Comparison of ENCODE assay signal across 11 cellular contexts in the genomic region with DNA sequence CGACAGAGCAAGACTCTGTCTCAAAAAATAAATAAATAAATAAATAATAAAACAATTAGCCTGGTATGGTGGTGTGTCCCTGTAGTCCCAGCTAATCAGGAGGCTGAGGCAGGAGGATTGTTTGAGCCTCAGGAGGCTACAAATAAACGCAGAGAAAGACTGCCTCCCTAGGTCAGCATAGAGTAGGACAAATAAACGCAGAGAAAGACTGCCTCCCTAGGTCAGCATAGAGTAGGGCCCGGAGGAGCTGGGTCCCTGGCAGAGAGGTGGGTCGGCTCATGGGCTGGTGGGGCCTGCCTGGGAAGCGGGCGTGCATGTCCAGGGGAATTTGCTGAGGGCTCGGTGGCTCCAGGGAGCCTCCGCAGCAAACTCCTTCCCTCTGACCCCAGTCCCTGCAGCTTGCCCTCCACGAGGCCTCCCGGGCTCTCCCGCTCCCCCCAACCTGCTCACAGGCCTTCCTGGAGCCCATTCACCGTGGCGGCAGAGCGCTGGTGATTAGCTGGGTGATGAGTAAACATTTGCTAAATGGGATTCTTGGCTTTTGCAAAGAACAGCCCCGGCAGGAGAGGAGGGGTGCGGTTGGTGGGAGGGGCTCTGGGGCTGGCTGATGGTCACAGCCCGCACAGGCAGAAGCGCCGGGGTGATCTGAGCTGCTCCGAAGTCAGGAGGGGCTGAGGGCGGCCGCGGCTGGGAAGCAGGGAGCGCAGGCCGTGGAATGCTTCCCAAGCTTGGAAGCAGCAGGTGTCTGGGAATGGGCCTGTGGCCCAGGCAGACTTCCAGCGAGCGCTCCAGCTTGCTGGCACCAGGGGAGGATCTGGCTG.
A peak's percentile ranks its signal among the peaks of the same experiment; 100 is the strongest.
DNase-seq lines count a peak whose midpoint lies in the region; ATAC-seq and TF ChIP-seq lines count a peak whose summit lies in the region.
"Had no signal": no experiment of that assay in that cellular context is flagged by ENCODE, and none has a peak within 500 bp of the region (broad histone marks: within the 10 kb centered on the region; RNA-seq: fewer than 3 reads in every experiment).

No MANE protein-coding gene starts in this region.

- H4K20me1 ChIP-seq in IMR-90 (ENCODE audit: insufficient read depth, low read length), result no peaks in the 10 kb centered on the region

- CTCF ChIA-PET in IMR-90 (lab: Yijun Ruan, JAX), result no interaction called here
- CTCF ChIA-PET in RWPE1 (lab: Yijun Ruan, JAX), result interaction anchor here (0.6 to 1.2 kb wide), 4 partner anchors 8 to 265 kb away, joined by 3 to 8 read pairs (median 4); a partner anchor contains a TSS

- TF ChIP-seq RAD21 in IMR-90 (IDR thresholded peaks at IDR 0.05; ENCODE audit: low read length), result no peak

- H3K27ac ChIP-seq in IMR-90 (ENCODE audit: insufficient read depth, low read length), result no peak overlapping the region
- H3K27ac ChIP-seq in RWPE1, result peak overlapping the region; percentile 20; the same call in 1 of the 2 replicates
- peak overlapping the region; percentile 70 for H3K27ac ChIP-seq in left ventricle myocardium inferior (replicated peaks)

- intact Hi-C loops in IMR-90 (cut with micrococcal nuclease), result no loop called here
- intact Hi-C loops in left ventricle myocardium inferior (cut with micrococcal nuclease), result no loop called here

- no peak overlapping the region for H3K9ac ChIP-seq in IMR-90 (ENCODE audit: low read depth, low read length)

- no peak overlapping the region; the same call in 1 of the 2 replicates for H3K4me2 ChIP-seq in IMR-90 (ENCODE audit: low read depth, low read length)

- H3K4me3 ChIP-seq in IMR-90 (ENCODE audit: insufficient read depth, low read depth, low read length) (no peak overlapping the region), left ventricle myocardium inferior (peak overlapping the region; percentile 21)

- H3K4me1 ChIP-seq in IMR-90 (ENCODE audit: control insufficient read depth, insufficient read depth, low read length), result no peaks in the 10 kb centered on the region; the same call in 1 of the 2 replicates
- peaks cover 32% of the 10 kb centered on the region for H3K4me1 ChIP-seq in left ventricle myocardium inferior

- peaks cover 42% of the 10 kb centered on the region for H3K27me3 ChIP-seq in IMR-90 (ENCODE audit: control insufficient read depth, insufficient read depth, low read length)
- peaks cover 13% of the 10 kb centered on the region for H3K27me3 ChIP-seq in left ventricle myocardium inferior (ENCODE audit: low read depth)

- H2BK15ac ChIP-seq in IMR-90 (ENCODE audit: low read depth, low read length), result no peak overlapping the region

- H2AK5ac ChIP-seq in IMR-90 (ENCODE audit: low read depth, low read length), result no peak overlapping the region

- H3K9me3 ChIP-seq in IMR-90 (ENCODE audit: control insufficient read depth, insufficient read depth, low read length) (no peaks in the 10 kb centered on the region), left ventricle myocardium inferior (replicated peaks) (no peaks in the 10 kb centered on the region)

- POLR2A ChIA-PET in IMR-90 (lab: Charles Lee; ENCODE audit: unreplicated experiment), result no interaction called here
- POLR2A ChIA-PET in RWPE1 (lab: Yijun Ruan, JAX; ENCODE audit: low non-redundant PET), result no interaction called here

- WGBS in IMR-90 (ENCODE audit: extremely low coverage in 2 of 2, insufficient read length in 1 of 2), 2 experiments, result 10% methylated on average over 15 of the region's 28 CpGs; no CpG with 5 or more reads in 1 of the 2 experiments

- no peak overlapping the region for H4K91ac ChIP-seq in IMR-90 (ENCODE audit: insufficient read depth, low read depth, low read length)

- no peak overlapping the region for H3K56ac ChIP-seq in IMR-90 (ENCODE audit: extremely low read depth, insufficient read depth, low read length)

- in situ Hi-C loops in IMR-90 (cut with MboI; ENCODE audit: low sequenced_read_pairs), result no loop called here

- no peak for TF ChIP-seq POLR2A in IMR-90 (IDR thresholded peaks at IDR 0.05; ENCODE audit: low read depth, low read length)

- no TSS peak for BruUV-seq in IMR-90 (replicated peaks; lab: Mats Ljungman, UMichigan)

- TF ChIP-seq CTCF in IMR-90 (conservative IDR thresholded peaks at IDR 0.05; ENCODE audit: low read depth, low read length) (no peak), RWPE1 (conservative IDR thresholded peaks at IDR 0.05; ENCODE audit: low read depth) (no peak), left ventricle myocardium inferior (IDR thresholded peaks at IDR 0.05; ENCODE audit: borderline replicate concordance) (no peak)

- H3K14ac ChIP-seq in IMR-90 (replicated peaks; ENCODE audit: low read depth, low read length), result no peak overlapping the region

- H3K4ac ChIP-seq in IMR-90 (ENCODE audit: low read depth, low read length), result no peak overlapping the region

- H2AFZ ChIP-seq in IMR-90 (replicated peaks; ENCODE audit: low read length, poor library complexity), result peak overlapping the region; percentile 77

- H2AK9ac ChIP-seq in IMR-90 (replicated peaks; ENCODE audit: low read depth, low read length, poor library complexity), result no peak overlapping the region

- no peak overlapping the region for H3K18ac ChIP-seq in IMR-90 (ENCODE audit: low read depth, low read length)

- H2BK120ac ChIP-seq in IMR-90 (ENCODE audit: low read depth, low read length), result no peak overlapping the region

- H2BK5ac ChIP-seq in IMR-90 (ENCODE audit: low read depth, low read length, poor library complexity, severe bottlenecking), result no peak overlapping the region

- H3K23ac ChIP-seq in IMR-90 (ENCODE audit: low read depth, low read length), result no peak overlapping the region

- H4K8ac ChIP-seq in IMR-90 (ENCODE audit: low read depth in 2 of 2, low read length in 2 of 2), result no peak overlapping the region

- ATAC-seq in IMR-90 (ENCODE audit: low read depth), result peak; percentile 69
- no peak for ATAC-seq in HG02970 (IDR thresholded peaks at IDR 0.05; ENCODE audit: low FRiP score, unreplicated experiment)
- ATAC-seq: HCT116; stimulated activated memory B cell treated with anti-CD40 and anti-IgM and Interleukin-4, amounts not matched to agents 10 μg/mL and 1 μg/mL and 100 μg/mL, for 72 hours had no signal

- no peaks in the 10 kb centered on the region for H3K36me3 ChIP-seq in IMR-90 (ENCODE audit: control insufficient read depth, insufficient read depth, low read length)
- H3K36me3 ChIP-seq in left ventricle myocardium inferior, result no peaks in the 10 kb centered on the region

- DNase-seq in IMR-90 (peak; percentile 7), RWPE1 (ENCODE audit: low spot score) (peak; percentile 34), left ventricle myocardium inferior (peak; percentile 40), renal cortical epithelial cell (ENCODE audit: low read depth) (peak; percentile 67), SKM-1 (lab: John Stamatoyannopoulos, UW; ENCODE audit: unreplicated experiment) (no peak), SIG-M5 treated with dmso at 0.1 percent for 504 hours (lab: John Stamatoyannopoulos, UW; ENCODE audit: unreplicated experiment) (no peak), EL (no peak)
- DNase-seq: NCI-H1048 had no signal

- no peak overlapping the region for H2BK20ac ChIP-seq in IMR-90 (ENCODE audit: low read depth, low read length)

- dilution Hi-C loops in IMR-90 (cut with HindIII; ENCODE audit: low sequenced_read_pairs, unreplicated experiment), result no loop called here

- H4K5ac ChIP-seq in IMR-90 (ENCODE audit: low read depth, low read length), result no peak overlapping the region

- H3K79me1 ChIP-seq in IMR-90 (ENCODE audit: low read depth in 1 of 2, low read length in 2 of 2), result no peaks in the 10 kb centered on the region

- H3K9me1 ChIP-seq in IMR-90 (ENCODE audit: insufficient read depth, low read length), result no peaks in the 10 kb centered on the region

TF ChIP-seq in IMR-90, 13 proteins besides CTCF, POLR2A, EP300 and RAD21:
- no peak for TF ChIP-seq FOS (IDR thresholded peaks at IDR 0.05; ENCODE audit: low read depth, low read length)
- TF ChIP-seq, protein P1, sequence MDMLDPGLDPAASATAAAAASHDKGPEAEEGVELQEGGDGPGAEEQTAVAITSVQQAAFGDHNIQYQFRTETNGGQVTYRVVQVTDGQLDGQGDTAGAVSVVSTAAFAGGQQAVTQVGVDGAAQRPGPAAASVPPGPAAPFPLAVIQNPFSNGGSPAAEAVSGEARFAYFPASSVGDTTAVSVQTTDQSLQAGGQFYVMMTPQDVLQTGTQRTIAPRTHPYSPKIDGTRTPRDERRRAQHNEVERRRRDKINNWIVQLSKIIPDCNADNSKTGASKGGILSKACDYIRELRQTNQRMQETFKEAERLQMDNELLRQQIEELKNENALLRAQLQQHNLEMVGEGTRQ (IDR thresholded peaks at IDR 0.05; ENCODE audit: low read depth, low read length), result no peak
- no peak for TF ChIP-seq RFX5 (IDR thresholded peaks at IDR 0.05; ENCODE audit: low read depth, low read length)
- TF ChIP-seq NFE2L2 (IDR thresholded peaks at IDR 0.05; ENCODE audit: low read depth, low read length), result no peak
- no peak for TF ChIP-seq MAFK (IDR thresholded peaks at IDR 0.05; ENCODE audit: low read depth, low read length)
- TF ChIP-seq SMC3 (IDR thresholded peaks at IDR 0.05; ENCODE audit: low read depth, low read length), result no peak
- TF ChIP-seq CEBPB (IDR thresholded peaks at IDR 0.05; ENCODE audit: low read depth, low read length), result no peak
- TF ChIP-seq RCOR1 (IDR thresholded peaks at IDR 0.05; ENCODE audit: insufficient replicate concordance, low read length), result no peak
- no peak for TF ChIP-seq MAZ (IDR thresholded peaks at IDR 0.05; ENCODE audit: borderline replicate concordance, low read depth, low read length)

Comparison
In these comparisons a context has a peak if more than half of its experiments do, and no peak if none do; other contexts are left out.
1. DNase-seq: peak in IMR-90 (single experiment), RWPE1 (single experiment), left ventricle myocardium inferior (single experiment) and renal cortical epithelial cell (single experiment); none in SKM-1 (single experiment), SIG-M5 treated with dmso at 0.1 percent for 504 hours (single experiment) and EL (single experiment).